1 cellular context compared by ENCODE assay signal in the genomic region with DNA sequence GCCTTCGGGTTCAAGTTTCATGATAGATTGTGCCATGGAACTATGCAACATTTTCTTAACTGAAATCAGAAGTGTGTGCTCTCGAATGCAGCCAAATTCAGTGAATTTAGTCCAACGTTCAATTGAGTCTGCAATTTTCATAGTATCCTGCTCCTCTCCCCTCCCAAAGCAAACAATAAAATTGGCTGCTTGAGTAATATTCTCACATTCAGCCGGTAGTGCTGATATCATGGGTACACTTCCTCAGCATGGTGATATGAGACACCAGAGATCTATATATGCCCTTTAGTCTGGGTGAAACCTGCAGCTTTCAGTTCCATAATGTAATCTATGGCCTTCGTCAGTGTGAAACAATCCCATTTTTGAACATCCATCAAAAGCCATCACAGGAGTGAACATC.
TF ChIP-seq lines count a peak whose summit lies in the region.

No MANE protein-coding gene starts in this region.

TF ChIP-seq in IMR-90, 13 proteins besides CTCF, POLR2A, EP300 and RAD21 (continued from another document):
- TF ChIP-seq SMC3 (IDR thresholded peaks at IDR 0.05; ENCODE audit: low read depth, low read length) (no peak), FOS (IDR thresholded peaks at IDR 0.05; ENCODE audit: low read depth, low read length) (no peak), CEBPB (IDR thresholded peaks at IDR 0.05; ENCODE audit: low read depth, low read length) (no peak)
- TF ChIP-seq, protein P1, sequence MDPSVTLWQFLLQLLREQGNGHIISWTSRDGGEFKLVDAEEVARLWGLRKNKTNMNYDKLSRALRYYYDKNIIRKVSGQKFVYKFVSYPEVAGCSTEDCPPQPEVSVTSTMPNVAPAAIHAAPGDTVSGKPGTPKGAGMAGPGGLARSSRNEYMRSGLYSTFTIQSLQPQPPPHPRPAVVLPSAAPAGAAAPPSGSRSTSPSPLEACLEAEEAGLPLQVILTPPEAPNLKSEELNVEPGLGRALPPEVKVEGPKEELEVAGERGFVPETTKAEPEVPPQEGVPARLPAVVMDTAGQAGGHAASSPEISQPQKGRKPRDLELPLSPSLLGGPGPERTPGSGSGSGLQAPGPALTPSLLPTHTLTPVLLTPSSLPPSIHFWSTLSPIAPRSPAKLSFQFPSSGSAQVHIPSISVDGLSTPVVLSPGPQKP (IDR thresholded peaks at IDR 0.05; ENCODE audit: borderline replicate concordance, low read depth, low read length) = no peak
